ENCODE assay signal across 33 cellular contexts in genomic region chr1:63498106-63498505, GRCh38.
"Had no signal": no experiment of that assay in that cellular context is flagged by ENCODE, and none has a peak within 500 bp of the region (broad histone marks: within the 10 kb centered on the region; RNA-seq: fewer than 3 reads in every experiment).

No MANE protein-coding gene starts in this region.

- ATAC-seq: activated CD8-positive, alpha-beta memory T cell treated with anti-CD3 and anti-CD28 coated beads, Interleukin-2, amount 10 ng/mL, durations not matched to agents 7 days and 5 days; PC-3 had no signal

- H3K4me3 Mint-ChIP-seq: activated CD4-positive, alpha-beta memory T cell treated with anti-CD3 and anti-CD28 coated beads, Interleukin-2, amount 10 ng/mL, durations not matched to agents 7 days and 5 days; activated CD8-positive, alpha-beta memory T cell treated with anti-CD3 and anti-CD28 coated beads, Interleukin-2, amount 10 ng/mL, durations not matched to agents 7 days and 5 days; activated naive CD4-positive, alpha-beta T cell treated with anti-CD3 and anti-CD28 coated beads, Interleukin-2, amount 10 ng/mL, durations not matched to agents 7 days and 5 days; activated naive CD8-positive, alpha-beta T cell; IgD-negative memory B cell had no signal

- H3K27me3 Mint-ChIP-seq: activated CD4-positive, alpha-beta memory T cell treated with anti-CD3 and anti-CD28 coated beads, Interleukin-2, amount 10 ng/mL, durations not matched to agents 7 days and 5 days; activated CD8-positive, alpha-beta memory T cell treated with anti-CD3 and anti-CD28 coated beads, Interleukin-2, amount 10 ng/mL, durations not matched to agents 7 days and 5 days; activated naive CD4-positive, alpha-beta T cell treated with anti-CD3 and anti-CD28 coated beads, Interleukin-2, amount 10 ng/mL, durations not matched to agents 7 days and 5 days; activated naive CD8-positive, alpha-beta T cell; IgD-negative memory B cell had no signal

- H3K27me3 ChIP-seq: Peyer's patch had no signal

- H3K27ac ChIP-seq: Peyer's patch, WERI-Rb-1 had no signal

- H3K4me1 ChIP-seq: Peyer's patch had no signal

- DNase-seq: activated CD4-positive, alpha-beta memory T cell treated with anti-CD3 and anti-CD28 coated beads, Interleukin-2, amount 10 ng/mL, durations not matched to agents 7 days and 5 days; activated CD4-positive, alpha-beta T cell treated with anti-CD3 and anti-CD28 coated beads for 1 hour; activated CD4-positive, alpha-beta T cell treated with anti-CD3 and anti-CD28 coated beads for 48 hours; activated CD4-positive, CD25-positive, alpha-beta regulatory T cell; activated CD8-positive, alpha-beta memory T cell treated with anti-CD3 and anti-CD28 coated beads for 24 hours; activated CD8-positive, alpha-beta memory T cell treated with anti-CD3 and anti-CD28 coated beads, Interleukin-2, amount 10 ng/mL, durations not matched to agents 7 days and 5 days; activated CD8-positive, alpha-beta memory T cell treated with anti-CD3 and anti-CD28 coated beads, Interleukin-2, amount 50 U/mL, for 48 hours; activated effector memory CD4-positive, alpha-beta T cell treated with Interleukin-2 at 50 U/mL for 16 hours; activated naive CD4-positive, alpha-beta T cell treated with anti-CD3 and anti-CD28 coated beads, Interleukin-2, amount 10 ng/mL, durations not matched to agents 7 days and 5 days; activated T-cell treated with anti-CD3 and anti-CD28 coated beads, Interleukin-2, amount 50 U/mL, for 48 hours; amniotic stem cell; aorta; caudate nucleus; Karpas-422; KBM-7; MM.1S; MV-4-11; NCI-H1092; NCI-H1436 treated with DMSO at 0.1 percent for 48 hours; NCI-H1694 treated with DMSO at 0.1 percent for 48 hours; NCI-H2029; NCI-H345; NCI-H526; NCI-H748 treated with DMSO at 0.1 percent for 48 hours; NK-92 treated with Interleukin-12 subunit alpha and Interleukin-12 subunit beta, amount 100 ng/mL, for 24 hours; PC-3; Peyer's patch; Right ventricle myocardium superior; RPMI8226; T1000; WERI-Rb-1 had no signal

- H3K27ac Mint-ChIP-seq: activated CD4-positive, alpha-beta memory T cell treated with anti-CD3 and anti-CD28 coated beads, Interleukin-2, amount 10 ng/mL, durations not matched to agents 7 days and 5 days; activated CD8-positive, alpha-beta memory T cell treated with anti-CD3 and anti-CD28 coated beads, Interleukin-2, amount 10 ng/mL, durations not matched to agents 7 days and 5 days; activated naive CD4-positive, alpha-beta T cell treated with anti-CD3 and anti-CD28 coated beads, Interleukin-2, amount 10 ng/mL, durations not matched to agents 7 days and 5 days; activated naive CD8-positive, alpha-beta T cell; IgD-negative memory B cell had no signal

- H3K9me3 Mint-ChIP-seq: activated CD4-positive, alpha-beta memory T cell treated with anti-CD3 and anti-CD28 coated beads, Interleukin-2, amount 10 ng/mL, durations not matched to agents 7 days and 5 days had no signal

- H3K36me3 ChIP-seq: Peyer's patch, WERI-Rb-1 had no signal

- H3K4me3 ChIP-seq: Peyer's patch had no signal
